Comparison of ENCODE assay signal across 8 cellular contexts in genomic region chr10:80662429-80663211, GRCh38.
DNase-seq lines count a peak whose midpoint lies in the region; ATAC-seq and TF ChIP-seq lines count a peak whose summit lies in the region.

No MANE protein-coding gene starts in this region.

- no peaks in the 10 kb centered on the region for H3K27me3 ChIP-seq in ectodermal cell (ENCODE audit: control insufficient read depth, insufficient read depth, low read length, poor library complexity, severe bottlenecking)

- peaks cover 15% of the 10 kb centered on the region for H3K27me3 Mint-ChIP-seq in activated CD4-positive, alpha-beta memory T cell treated with anti-CD3 and anti-CD28 coated beads for 36 hours

- no peaks in the 10 kb centered on the region for H3K36me3 ChIP-seq in ectodermal cell (ENCODE audit: control insufficient read depth, insufficient read depth, low read length)

- peaks cover 4% of the 10 kb centered on the region for H3K4me1 Mint-ChIP-seq in activated CD4-positive, alpha-beta memory T cell treated with anti-CD3 and anti-CD28 coated beads for 36 hours (ENCODE audit: low read depth)

- H3K4me3 ChIP-seq in AG04449 (ENCODE audit: low read depth, low read length) (peak overlapping the region; percentile 41), ectodermal cell (ENCODE audit: insufficient read depth, low read depth, low read length) (no peak overlapping the region), lower leg skin (ENCODE audit: low read depth, poor library complexity, severe bottlenecking) (no peak overlapping the region)

- ATAC-seq in GM18511 (IDR thresholded peaks at IDR 0.05; ENCODE audit: unreplicated experiment) (peak; percentile 81), HG03095 (IDR thresholded peaks at IDR 0.05; ENCODE audit: unreplicated experiment) (peak; percentile 76)

- WGBS in ectodermal cell, 2 experiments = 10 to 12% methylated on average over 19 of the region's 19 CpGs
- 9 to 13% methylated on average over 19 of the region's 19 CpGs for whole genome bisulfite sequencing in lower leg skin, 2 donors

- no peak overlapping the region for H3K27ac Mint-ChIP-seq in activated CD4-positive, alpha-beta memory T cell treated with anti-CD3 and anti-CD28 coated beads for 36 hours

- TF ChIP-seq CTCF in AG04449 (IDR thresholded peaks at IDR 0.05; ENCODE audit: insufficient read depth, low read length, missing control alignments) = peak; percentile 93
- TF ChIP-seq CTCF in lower leg skin (IDR thresholded peaks at IDR 0.05) = peak in 1 of 3 donors; percentile 81

- POLR2A ChIA-PET in AG04449 (lab: Yijun Ruan, JAX) = no interaction called here
- POLR2A ChIA-PET in activated CD4-positive, alpha-beta memory T cell treated with anti-CD3 and anti-CD28 coated beads for 36 hours (lab: Charles Lee) = no interaction called here

- intact Hi-C loops in activated CD4-positive, alpha-beta memory T cell treated with anti-CD3 and anti-CD28 coated beads for 36 hours (cut with micrococcal nuclease) = loop anchor here (1.0 to 5.0 kb wide), 2 partner anchors 125 to 218 kb away; partner anchors contain the start of gene SH2D4B
- intact Hi-C loops in lower leg skin (cut with DNase I; ENCODE audit: low total_unique reads) = loop anchor here (10.0 kb wide), 1 partner anchor 262 kb away; no protein-coding TSS in a partner anchor

- peak overlapping the region; percentile 45 for H3K27ac ChIP-seq in ectodermal cell (ENCODE audit: insufficient read depth, low read depth, low read length, poor library complexity, severe bottlenecking)

- H3K4me1 ChIP-seq in ectodermal cell (ENCODE audit: control insufficient read depth, insufficient read depth, low read length) = no peaks in the 10 kb centered on the region

- H3K36me3 Mint-ChIP-seq in activated CD4-positive, alpha-beta memory T cell treated with anti-CD3 and anti-CD28 coated beads for 36 hours = no peaks in the 10 kb centered on the region

- no peaks in the 10 kb centered on the region for H3K9me3 Mint-ChIP-seq in activated CD4-positive, alpha-beta memory T cell treated with anti-CD3 and anti-CD28 coated beads for 36 hours

- no peaks in the 10 kb centered on the region for H3K9me3 ChIP-seq in ectodermal cell (ENCODE audit: control insufficient read depth, low read length)

- CTCF ChIA-PET in AG04449 (lab: Yijun Ruan, JAX) = interaction anchor here (0.7 to 5.3 kb wide), 34 partner anchors 9 to 1717 kb away, joined by 3 to 62 read pairs (median 4); no protein-coding TSS in a partner anchor
- CTCF ChIA-PET in activated CD4-positive, alpha-beta memory T cell treated with anti-CD3 and anti-CD28 coated beads for 36 hours (lab: Charles Lee) = interaction anchor here (0.6 to 5.0 kb wide), 33 partner anchors 9 to 517 kb away, joined by 3 to 39 read pairs (median 4); no protein-coding TSS in a partner anchor

- DNase-seq in AG04449 (ENCODE audit: low read depth, low spot score) (peak; percentile 26), NCI-H345 (lab: John Stamatoyannopoulos, UW) (peak; percentile 72), lower leg skin (ENCODE audit: low spot score in 2 of 2) (peak; percentile 69 to 96)
- DNase-seq in activated CD4-positive, alpha-beta memory T cell treated with anti-CD3 and anti-CD28 coated beads for 36 hours = peak; percentile 80
- DNase-seq in stimulated activated CD4-positive, alpha-beta T cell treated with anti-CD3 and anti-CD28 coated beads, Interleukin-4, amount 100 ng/mL, for 48 hours (ENCODE audit: low read depth in 2 of 2) = peak; percentile 53 to 72

- H3K4me3 Mint-ChIP-seq in activated CD4-positive, alpha-beta memory T cell treated with anti-CD3 and anti-CD28 coated beads for 36 hours = peak overlapping the region; percentile 41

- TF ChIP-seq POLR2A in lower leg skin (IDR thresholded peaks at IDR 0.05) = no peak

Comparison
In these comparisons a context has a peak if more than half of its experiments do, and no peak if none do; other contexts are left out.
1. DNase-seq: peak in every context shown above with its lines; median percentile 82 in lower leg skin; 80 in activated CD4-positive, alpha-beta memory T cell treated with anti-CD3 and anti-CD28 coated beads for 36 hours; 72 in NCI-H345; 62 in stimulated activated CD4-positive, alpha-beta T cell treated with anti-CD3 and anti-CD28 coated beads, Interleukin-4, amount 100 ng/mL, for 48 hours; 26 in AG04449.